In genomic region chr2:88307817-88308216, GRCh38 we compare ENCODE assay signal across 10 cellular contexts.
A peak's percentile ranks its signal among the peaks of the same experiment; 100 is the strongest.
DNase-seq lines count a peak whose midpoint lies in the region; ATAC-seq, FAIRE-seq and TF ChIP-seq lines count a peak whose summit lies in the region.
"Had no signal": no experiment of that assay in that cellular context is flagged by ENCODE, and none has a peak within 500 bp of the region (broad histone marks: within the 10 kb centered on the region; RNA-seq: fewer than 3 reads in every experiment).

No MANE protein-coding gene starts in this region.

- TF ChIP-seq CTCF in AG09319 (IDR thresholded peaks at IDR 0.05; ENCODE audit: low read depth, low read length): peak; percentile 4; the same call in 1 of the 2 replicates
- peak; percentile 36 for TF ChIP-seq CTCF in GM10248 (IDR thresholded peaks at IDR 0.05; ENCODE audit: control extremely low read depth, extremely low read depth, low read depth, missing control alignments)
- TF ChIP-seq CTCF in fibroblast of villous mesenchyme (IDR thresholded peaks at IDR 0.05; ENCODE audit: insufficient read depth, low read depth, low read length): peak; percentile 29

- H3K4me3 ChIP-seq in NT2/D1 (ENCODE audit: insufficient read length, low read depth): no peak overlapping the region
- no peak overlapping the region for H3K4me3 ChIP-seq in fibroblast of villous mesenchyme (ENCODE audit: low read depth, low read length)

- no peaks in the 10 kb centered on the region for H3K27me3 ChIP-seq in NT2/D1 (ENCODE audit: insufficient read depth, insufficient read length)

- no peaks in the 10 kb centered on the region for H3K4me1 ChIP-seq in NT2/D1 (ENCODE audit: insufficient read depth, insufficient read length)

- CTCF ChIA-PET in GM10248 (lab: Yijun Ruan, JAX): no interaction called here

- no peak for FAIRE-seq in frontal cortex (lab: Jason Lieb, UNC)
- FAIRE-seq in GM19239 (lab: Jason Lieb, UNC): no peak

- DNase-seq in AG09319 (ENCODE audit: extremely low read depth, low read depth) (no peak), GM10248 (ENCODE audit: extremely low spot score) (peak; percentile 37), NT2/D1 (ENCODE audit: low read depth, low spot score) (peak; percentile 48), fibroblast of villous mesenchyme (ENCODE audit: low read depth) (peak; percentile 1), frontal cortex (ENCODE audit: low spot score in 2 of 2) (no peak), middle frontal gyrus (ENCODE audit: extremely low spot score, low spot score) (no peak), GM19239 (ENCODE audit: insufficient read length, low spot score) (no peak)
- DNase-seq: activated naive CD8-positive, alpha-beta T cell treated with anti-CD3 and anti-CD28 coated beads, Interleukin-2, amount 10 ng/mL, durations not matched to agents 7 days and 5 days; retina had no signal

- H3K9ac ChIP-seq in NT2/D1 (ENCODE audit: insufficient read length, low read depth): no peak overlapping the region

- no peak for ATAC-seq in GM19035 (IDR thresholded peaks at IDR 0.05; ENCODE audit: unreplicated experiment)

- H3K9me3 ChIP-seq in NT2/D1 (ENCODE audit: insufficient read depth, low read length): peaks cover 7% of the 10 kb centered on the region; the same call in 1 of the 2 replicates

- H3K36me3 ChIP-seq in NT2/D1 (ENCODE audit: insufficient read depth, insufficient read length, low read length): no peaks in the 10 kb centered on the region

- POLR2A ChIA-PET in GM10248 (lab: Yijun Ruan, JAX): no interaction called here

Comparison
In these comparisons a context has a peak if more than half of its experiments do, and no peak if none do; other contexts are left out.
1. DNase-seq: peak in GM10248 (single experiment), NT2/D1 (single experiment) and fibroblast of villous mesenchyme (single experiment); none in AG09319 (single experiment), frontal cortex (0 of 2), middle frontal gyrus (single experiment) and GM19239 (single experiment).
2. Peak in every context shown above with its lines, with median percentiles within 50 percentile points of each other: CTCF ChIP-seq.